ENCODE assay signal across 12 cellular contexts in the genomic region with DNA sequence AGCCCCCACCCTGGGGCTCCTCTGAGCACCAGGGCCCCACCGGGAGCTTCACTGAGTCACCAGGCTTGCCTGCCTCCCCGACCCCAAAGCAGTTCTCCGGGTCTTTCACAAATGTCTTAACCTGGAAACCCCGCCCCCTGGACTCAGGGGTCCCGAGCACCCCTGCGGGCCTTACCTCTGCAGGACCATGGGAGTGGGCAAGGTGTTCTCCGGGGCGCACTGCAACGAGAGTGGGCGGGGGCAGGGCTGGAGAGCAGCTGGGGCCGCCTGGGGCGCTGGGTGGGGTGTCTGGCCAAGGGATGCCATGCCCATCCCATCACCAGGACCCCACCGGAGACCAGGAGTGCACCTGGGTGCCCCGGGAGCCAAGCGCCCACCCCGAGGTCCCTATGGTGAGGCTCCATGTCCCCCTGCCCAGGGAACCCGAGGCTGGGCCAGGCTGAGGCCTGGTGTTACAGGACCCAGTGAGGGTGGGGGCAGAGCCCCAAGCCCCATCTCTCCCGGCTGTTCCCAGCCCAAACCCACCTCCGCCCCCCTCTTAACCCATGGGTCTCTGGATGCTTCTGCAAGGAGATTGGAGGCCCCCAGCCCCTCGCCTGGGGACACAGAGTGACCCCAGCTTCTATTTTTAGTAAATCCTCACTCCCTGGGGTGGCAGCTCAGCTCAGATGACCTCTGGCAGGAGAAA. TPM values are rescaled to one million over a fixed set of nuclear protein-coding genes. Genes with fewer than 3 reads are reported as not detected.
DNase-seq lines count a peak whose midpoint lies in the region; ATAC-seq and TF ChIP-seq lines count a peak whose summit lies in the region.
"Had no signal": no experiment of that assay in that cellular context is flagged by ENCODE, and none has a peak within 500 bp of the region (broad histone marks: within the 10 kb centered on the region; RNA-seq: fewer than 3 reads in every experiment).

No MANE protein-coding gene starts in this region.

- H3K9me3 Mint-ChIP-seq in GM23338 (peaks cover 10% of the 10 kb centered on the region; the same call in 2 of the 3 replicates), neural progenitor cell (no peaks in the 10 kb centered on the region)
- peaks cover 6% of the 10 kb centered on the region for H3K9me3 Mint-ChIP-seq in dendritic cell treated with granulocyte-macrophage colony-stimulating factor and Interleukin-4, amounts not matched to agents 40 ng/mL and 50 ng/mL, for 4 days
- no peaks in the 10 kb centered on the region for H3K9me3 Mint-ChIP-seq in activated T-helper 17 cell treated with anti-CD3 and anti-CD28 coated beads, Interleukin-2, amount 50 U/mL, for 72 hours
- H3K9me3 Mint-ChIP-seq: stimulated activated naive CD8-positive, alpha-beta T cell treated with anti-CD3 and anti-CD28 coated beads, Interleukin-15, Interleukin-2, amounts not matched to agents 100 ng/mL and 50 ng/mL, for 24 hours had no signal

- intact Hi-C loops in dendritic cell treated with granulocyte-macrophage colony-stimulating factor and Interleukin-4, amounts not matched to agents 40 ng/mL and 50 ng/mL, for 4 days (cut with micrococcal nuclease), result no loop called here

- ATAC-seq in GM23338 (no peak), GM18861 (IDR thresholded peaks at IDR 0.05; ENCODE audit: unreplicated experiment) (no peak), HG03159 (IDR thresholded peaks at IDR 0.05; ENCODE audit: unreplicated experiment) (no peak)
- ATAC-seq in activated T-helper 17 cell treated with anti-CD3 and anti-CD28 coated beads, Interleukin-2, amount 50 U/mL, for 72 hours (replicated peaks), result no peak

- H3K9ac ChIP-seq in neural progenitor cell, result no peak overlapping the region

- H3K27ac Mint-ChIP-seq in GM23338 (no peak overlapping the region), neural progenitor cell (no peak overlapping the region)
- peak overlapping the region; percentile 96 for H3K27ac Mint-ChIP-seq in dendritic cell treated with granulocyte-macrophage colony-stimulating factor and Interleukin-4, amounts not matched to agents 40 ng/mL and 50 ng/mL, for 4 days
- no peak overlapping the region for H3K27ac Mint-ChIP-seq in activated T-helper 17 cell treated with anti-CD3 and anti-CD28 coated beads, Interleukin-2, amount 50 U/mL, for 72 hours

- no peak overlapping the region for H3K4me3 Mint-ChIP-seq in GM23338
- no peak overlapping the region for H3K4me3 Mint-ChIP-seq in dendritic cell treated with granulocyte-macrophage colony-stimulating factor and Interleukin-4, amounts not matched to agents 40 ng/mL and 50 ng/mL, for 4 days
- H3K4me3 Mint-ChIP-seq in neural progenitor cell, result no peak overlapping the region
- no peak overlapping the region for H3K4me3 Mint-ChIP-seq in activated T-helper 17 cell treated with anti-CD3 and anti-CD28 coated beads, Interleukin-2, amount 50 U/mL, for 72 hours

- no peak overlapping the region for H2AFZ ChIP-seq in GM23338
- no peak overlapping the region for H2AFZ ChIP-seq in neural progenitor cell (replicated peaks)

- no peaks in the 10 kb centered on the region for H3K9me3 ChIP-seq in neural progenitor cell (ENCODE audit: low read depth)

- H3K4me1 Mint-ChIP-seq in GM23338, result peaks cover 9% of the 10 kb centered on the region; the same call in 2 of the 3 replicates
- peaks cover 57% of the 10 kb centered on the region for H3K4me1 Mint-ChIP-seq in dendritic cell treated with granulocyte-macrophage colony-stimulating factor and Interleukin-4, amounts not matched to agents 40 ng/mL and 50 ng/mL, for 4 days (ENCODE audit: low read depth)
- H3K4me1 Mint-ChIP-seq in neural progenitor cell, result peaks cover 14% of the 10 kb centered on the region
- H3K4me1 Mint-ChIP-seq in activated T-helper 17 cell treated with anti-CD3 and anti-CD28 coated beads, Interleukin-2, amount 50 U/mL, for 72 hours, result peaks cover 3% of the 10 kb centered on the region

- H3K4me3 ChIP-seq in GM23338, result no peak overlapping the region
- no peak overlapping the region for H3K4me3 ChIP-seq in neural progenitor cell

- peaks cover 8% of the 10 kb centered on the region; the same call in 1 of the 2 replicates for H3K36me3 ChIP-seq in GM23338 (ENCODE audit: insufficient read depth)
- H3K36me3 ChIP-seq in neural progenitor cell, result no peaks in the 10 kb centered on the region

- H3K27me3 ChIP-seq in GM23338 (ENCODE audit: insufficient read depth) (no peaks in the 10 kb centered on the region), neural progenitor cell (no peaks in the 10 kb centered on the region)

- DNase-seq in 8988T (peak; percentile 23), GM23338 (ENCODE audit: low spot score) (no peak), neural progenitor cell (ENCODE audit: low spot score) (no peak), SIG-M5 treated with dmso at 0.1 percent for 504 hours (lab: John Stamatoyannopoulos, UW; ENCODE audit: unreplicated experiment) (no peak)
- DNase-seq: amniotic stem cell; NCI-H1417; stimulated activated CD4-positive, alpha-beta T cell treated with anti-CD3 and anti-CD28 coated beads, Interleukin-1b, Interleukin-23, amount 100 ng/mL, for 48 hours had no signal

- H3K4me2 ChIP-seq in GM23338, result no peak overlapping the region
- peak overlapping the region; percentile 10 for H3K4me2 ChIP-seq in neural progenitor cell

- H3F3A ChIP-seq in GM23338 (replicated peaks; ENCODE audit: low read depth) (peaks cover 39% of the 10 kb centered on the region), neural progenitor cell (ENCODE audit: low read depth) (peaks cover 44% of the 10 kb centered on the region)

- H4K20me1 ChIP-seq in GM23338 (replicated peaks; ENCODE audit: insufficient read depth), result peaks cover 6% of the 10 kb centered on the region
- peaks cover 18% of the 10 kb centered on the region for H4K20me1 ChIP-seq in neural progenitor cell (ENCODE audit: low read depth)

- H3K9me2 ChIP-seq in GM23338 (ENCODE audit: insufficient read depth), result no peaks in the 10 kb centered on the region

- TF ChIP-seq CTCF in GM23338 (conservative IDR thresholded peaks at IDR 0.05; ENCODE audit: low read depth in 2 of 2) (no peak), neural progenitor cell (IDR thresholded peaks at IDR 0.05) (no peak)

- H3K79me2 ChIP-seq in GM23338 (replicated peaks; ENCODE audit: insufficient read depth) (0 out of 2 replicates have a peak, but pooled peaks cover 3% of the 10 kb centered on the region), neural progenitor cell (ENCODE audit: low read depth) (peaks cover 16% of the 10 kb centered on the region)

- H3K36me3 Mint-ChIP-seq in GM23338 (ENCODE audit: low read depth) (peaks cover 20% of the 10 kb centered on the region; the same call in 2 of the 3 replicates), neural progenitor cell (peaks cover 8% of the 10 kb centered on the region)
- peaks cover 79% of the 10 kb centered on the region for H3K36me3 Mint-ChIP-seq in dendritic cell treated with granulocyte-macrophage colony-stimulating factor and Interleukin-4, amounts not matched to agents 40 ng/mL and 50 ng/mL, for 4 days (ENCODE audit: low read depth)
- peaks cover 59% of the 10 kb centered on the region for H3K36me3 Mint-ChIP-seq in activated T-helper 17 cell treated with anti-CD3 and anti-CD28 coated beads, Interleukin-2, amount 50 U/mL, for 72 hours (ENCODE audit: low read depth)

- H3K4me1 ChIP-seq in GM23338 (ENCODE audit: insufficient read depth), result peaks cover 15% of the 10 kb centered on the region
- peaks cover 22% of the 10 kb centered on the region for H3K4me1 ChIP-seq in neural progenitor cell

- H3K27me3 Mint-ChIP-seq in GM23338 (ENCODE audit: insufficient read depth, low read depth, poor library complexity) (peaks cover 17% of the 10 kb centered on the region), neural progenitor cell (ENCODE audit: insufficient read depth, low read depth) (peaks cover 3% of the 10 kb centered on the region)
- H3K27me3 Mint-ChIP-seq in dendritic cell treated with granulocyte-macrophage colony-stimulating factor and Interleukin-4, amounts not matched to agents 40 ng/mL and 50 ng/mL, for 4 days, result no peaks in the 10 kb centered on the region
- no peaks in the 10 kb centered on the region for H3K27me3 Mint-ChIP-seq in activated T-helper 17 cell treated with anti-CD3 and anti-CD28 coated beads, Interleukin-2, amount 50 U/mL, for 72 hours
- H3K27me3 Mint-ChIP-seq: stimulated activated naive CD8-positive, alpha-beta T cell treated with anti-CD3 and anti-CD28 coated beads, Interleukin-15, Interleukin-2, amounts not matched to agents 100 ng/mL and 50 ng/mL, for 24 hours had no signal

- H3K27ac ChIP-seq in GM23338 (ENCODE audit: low read depth), result 0 out of 2 replicates have a peak overlapping the region, but pooled peaks have one; percentile 90
- peak overlapping the region; percentile 84 for H3K27ac ChIP-seq in neural progenitor cell

RNA-seq across cellular contexts. Expression of gene MKNK2, which starts 10.9 kb away (rescaled TPM):
- 123 and 159 TPM in 2 replicates for total RNA-seq in GM23338 (2014; rRNA removed; shearing (Covaris generic))
- 71.0 and 106 TPM in 2 replicates for polyA plus RNA-seq in GM23338 (2016; fragmentation: Nextera tagmentation; extraction: Ambion mirVana)
- 46.0 and 106 TPM in 2 replicates for total RNA-seq in neural progenitor cell (ENCODE audit: low replicate concordance)
- total RNA-seq in activated T-helper 17 cell treated with anti-CD3 and anti-CD28 coated beads, Interleukin-2, amount 50 U/mL, for 72 hours, result 100 to 1,000 TPM; 280 to 525 TPM

RNA-seq across cellular contexts. Expression of gene BTBD2, which starts 24.6 kb away (rescaled TPM):
- 106 and 130 TPM in 2 replicates for total RNA-seq in GM23338 (2014; rRNA removed; shearing (Covaris generic))
- 23.8 and 27.2 TPM in 2 replicates for polyA plus RNA-seq in GM23338 (2016; fragmentation: Nextera tagmentation; extraction: Ambion mirVana)
- 48.8 and 148 TPM in 2 replicates for total RNA-seq in neural progenitor cell (ENCODE audit: low replicate concordance)
- total RNA-seq in activated T-helper 17 cell treated with anti-CD3 and anti-CD28 coated beads, Interleukin-2, amount 50 U/mL, for 72 hours, result 10 to 100 TPM; 44.2 to 56.0 TPM

RNA-seq across cellular contexts. Expression of gene MOB3A, which starts 56.0 kb away (rescaled TPM):
- 5.9 and 9.4 TPM in 2 replicates for total RNA-seq in GM23338 (2014; rRNA removed; shearing (Covaris generic))
- polyA plus RNA-seq in GM23338 (2016; fragmentation: Nextera tagmentation; extraction: Ambion mirVana), result 2.9 TPM in 2 replicates
- 6.0 and 15.9 TPM in 2 replicates for total RNA-seq in neural progenitor cell (ENCODE audit: low replicate concordance)
- 100 to 1,000 TPM; 271 to 387 TPM for total RNA-seq in activated T-helper 17 cell treated with anti-CD3 and anti-CD28 coated beads, Interleukin-2, amount 50 U/mL, for 72 hours

RNA-seq across cellular contexts. Expression of gene IZUMO4, which starts 56.6 kb away (rescaled TPM):
- 2.2 and 2.6 TPM in 2 replicates for total RNA-seq in GM23338 (2014; rRNA removed; shearing (Covaris generic))
- 0.57 and 0.82 TPM in 2 replicates for polyA plus RNA-seq in GM23338 (2016; fragmentation: Nextera tagmentation; extraction: Ambion mirVana)
- 3.7 TPM in 1 of 2 replicates, not detected in the other for total RNA-seq in neural progenitor cell (ENCODE audit: low replicate concordance)
- total RNA-seq in activated T-helper 17 cell treated with anti-CD3 and anti-CD28 coated beads, Interleukin-2, amount 50 U/mL, for 72 hours, result 100 to 1,000 TPM in 1 of 2 donors, 10 to 100 TPM in 1; 13.9 to 143 TPM

Comparison
In these comparisons a context has a peak if more than half of its experiments do, and no peak if none do; other contexts are left out.
1. RNA of gene MOB3A, which starts 56.0 kb away (total RNA-seq): 271 to 387 TPM in activated T-helper 17 cell treated with anti-CD3 and anti-CD28 coated beads, Interleukin-2, amount 50 U/mL, for 72 hours; 6.0 to 15.9 TPM in neural progenitor cell and 5.9 to 9.4 TPM in GM23338; every median in the first group is over 10 times any median in the second.